In genomic region chr20:1242099-1242498, GRCh38 we compare ENCODE assay signal across 21 cellular contexts. TPM values are rescaled to one million over a fixed set of nuclear protein-coding genes. Genes with fewer than 3 reads are reported as not detected.
"Had no signal": no experiment of that assay in that cellular context is flagged by ENCODE, and none has a peak within 500 bp of the region (broad histone marks: within the 10 kb centered on the region; RNA-seq: fewer than 3 reads in every experiment).

No MANE protein-coding gene starts in this region.

- H3K27me3 ChIP-seq: ovary, right atrium auricular region had no signal

- H3K9me3 ChIP-seq: heart left ventricle, ovary, right atrium auricular region had no signal

- DNase-seq: effector memory CD8-positive, alpha-beta T cell; erythroblast; heart left ventricle; hippocampal formation; natural killer cell; ovary; small intestine; stimulated activated CD4-positive, alpha-beta T cell treated with anti-CD3 and anti-CD28 coated beads, Interleukin-2, amount 100 ng/mL, for 48 hours; stimulated activated naive CD4-positive, alpha-beta T cell treated with Interleukin-2 at 50 U/mL for 16 hours; trophoblast cell had no signal

- H3K36me3 ChIP-seq: heart left ventricle, ovary, right atrium auricular region had no signal

- ATAC-seq: effector memory CD8-positive, alpha-beta T cell; heart left ventricle; natural killer cell had no signal

- H3K27ac ChIP-seq: heart left ventricle, ovary, right atrium auricular region had no signal

- H3K4me1 ChIP-seq: right atrium auricular region had no signal

- H3K4me3 ChIP-seq: heart left ventricle, ovary, right atrium auricular region had no signal

RNA-seq across cellular contexts. Expression of gene RAD21L1, which starts 16.3 kb away (rescaled TPM):
- total RNA-seq: glomerular endothelial cell, heart left ventricle, kidney epithelial cell, mammary epithelial cell, mesothelial cell of epicardium, mucosa of gallbladder, natural killer cell, neural crest cell, ovary, posterior vena cava, right atrium auricular region, urinary bladder had no signal
- polyA plus RNA-seq: heart left ventricle, mammary epithelial cell, ovary, small intestine, thymus, urinary bladder had no signal

RNA-seq across cellular contexts. Expression of gene C20orf202, which starts 38.8 kb away (rescaled TPM):
- total RNA-seq: glomerular endothelial cell, kidney epithelial cell, mammary epithelial cell, myocyte had no signal
- polyA plus RNA-seq: mammary epithelial cell had no signal

RNA-seq across cellular contexts. Expression of gene TMEM74B, which starts 57.3 kb away (rescaled TPM):
- total RNA-seq: myocyte had no signal
